In the genomic region with DNA sequence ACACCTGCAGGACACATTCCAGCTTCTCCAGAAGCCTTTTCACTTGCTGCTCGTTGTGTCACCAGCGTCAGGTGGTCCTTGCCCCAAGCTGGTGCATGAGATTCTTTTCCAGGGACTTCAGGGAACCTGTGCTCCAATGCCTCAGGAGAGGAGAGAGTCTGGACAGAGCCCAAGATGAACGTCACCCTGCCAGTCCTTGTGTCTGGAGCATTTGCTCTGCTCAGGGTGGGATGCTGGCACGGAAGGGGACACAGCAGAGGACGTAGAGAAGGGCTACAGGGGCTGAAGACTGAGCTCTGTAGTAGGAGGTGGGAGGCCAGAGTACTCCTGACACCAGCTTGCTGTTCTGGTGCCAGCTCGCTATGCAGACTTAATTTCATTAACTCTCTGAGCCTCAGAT, we compare ENCODE assay signal across 25 cellular contexts.
"Had no signal": no experiment of that assay in that cellular context is flagged by ENCODE, and none has a peak within 500 bp of the region (broad histone marks: within the 10 kb centered on the region; RNA-seq: fewer than 3 reads in every experiment).

No MANE protein-coding gene starts in this region.

- H3K4me2 ChIP-seq: neural progenitor cell had no signal

- DNase-seq: hypothalamus; immature natural killer cell; left ventricle myocardium inferior; mesendoderm; naive B cell; natural killer cell; nephron progenitor cell; occipital lobe; ovary; stimulated activated CD4-positive, alpha-beta T cell treated with anti-CD3 and anti-CD28 coated beads, Interleukin-12 subunit alpha, Interleukin-12 subunit beta, amount 100 ng/mL, for 4 hours; stimulated activated CD4-positive, alpha-beta T cell treated with anti-CD3 and anti-CD28 coated beads, Interleukin-15, amount 100 ng/mL, for 24 hours; stimulated activated CD4-positive, alpha-beta T cell treated with anti-CD3 and anti-CD28 coated beads, Interleukin-2, amount 100 ng/mL, for 24 hours; stimulated activated CD4-positive, alpha-beta T cell treated with anti-CD3 and anti-CD28 coated beads, Interleukin-4, amount 100 ng/mL, for 1 hour; stimulated activated naive B cell treated with anti-CD40 and anti-IgM and Interleukin-4, amounts not matched to agents 10 μg/mL and 1 μg/mL and 100 μg/mL, for 72 hours; stimulated activated naive CD8-positive, alpha-beta T cell treated with anti-CD3 and anti-CD28 coated beads, Interleukin-15, Interleukin-2, amounts not matched to agents 100 U/mL and 50 U/mL, for 24 hours had no signal

- H3K36me3 ChIP-seq: left ventricle myocardium inferior, neural progenitor cell, neutrophil, ovary, right atrium auricular region, right lobe of liver, suprapubic skin, thoracic aorta, tibial artery, vagina had no signal

- H3K9me3 ChIP-seq: left ventricle myocardium inferior, neutrophil, ovary, right atrium auricular region, right lobe of liver, suprapubic skin, thoracic aorta, tibial artery, vagina had no signal

- ATAC-seq: natural killer cell; right lobe of liver; stimulated activated naive B cell treated with anti-CD40 and anti-IgM and Interleukin-4, amounts not matched to agents 10 μg/mL and 1 μg/mL and 100 μg/mL, for 72 hours; stimulated activated naive CD8-positive, alpha-beta T cell treated with anti-CD3 and anti-CD28 coated beads, Interleukin-15, Interleukin-2, amounts not matched to agents 100 U/mL and 50 U/mL, for 24 hours had no signal

- H3K4me3 ChIP-seq: left ventricle myocardium inferior, lung, neural progenitor cell, ovary, right atrium auricular region, right lobe of liver, skin epidermis, suprapubic skin, thoracic aorta, tibial artery, vagina had no signal

- H3K27me3 ChIP-seq: neural progenitor cell, neutrophil, ovary, right atrium auricular region, right lobe of liver, suprapubic skin, vagina had no signal

- H2AFZ ChIP-seq: neural progenitor cell had no signal

- H3K27ac ChIP-seq: left ventricle myocardium inferior, neural progenitor cell, neutrophil, ovary, right atrium auricular region, right lobe of liver, suprapubic skin, thoracic aorta, tibial artery, vagina had no signal

- H3K4me1 ChIP-seq: neural progenitor cell, right atrium auricular region, right lobe of liver had no signal
